Comparison of ENCODE assay signal across 30 cellular contexts in genomic region chr22:25104367-25104766, GRCh38.
"Had no signal": no experiment of that assay in that cellular context is flagged by ENCODE, and none has a peak within 500 bp of the region (broad histone marks: within the 10 kb centered on the region; RNA-seq: fewer than 3 reads in every experiment).

No MANE protein-coding gene starts in this region.

- H3K4me3 ChIP-seq: breast epithelium, cardiac muscle cell, colonic mucosa, esophagus muscularis mucosa, gastrocnemius medialis, heart right ventricle, hepatocyte had no signal

- H3K4me1 Mint-ChIP-seq: activated B cell treated with CpG ODN at 0.5 μM for 24 hours; activated T-helper 17 cell treated with anti-CD3 and anti-CD28 coated beads, Interleukin-2, amount 50 U/mL, for 72 hours; endodermal cell had no signal

- H3K9me3 ChIP-seq: breast epithelium, colonic mucosa, esophagus muscularis mucosa, gastrocnemius medialis had no signal

- H3K27me3 ChIP-seq: breast epithelium, cardiac muscle cell, colonic mucosa, esophagus muscularis mucosa, foreskin keratinocyte, gastrocnemius medialis, heart right ventricle, hepatocyte had no signal

- H3K4me3 Mint-ChIP-seq: activated B cell treated with CpG ODN at 0.5 μM for 24 hours; activated CD8-positive, alpha-beta T cell treated with anti-CD3 and anti-CD28 coated beads for 36 hours; activated naive CD8-positive, alpha-beta T cell; activated T-cell treated with anti-CD3 and anti-CD28 coated beads, Interleukin-2, amount 50 U/mL, for 4 hours; activated T-helper 17 cell treated with anti-CD3 and anti-CD28 coated beads, Interleukin-2, amount 50 U/mL, for 72 hours; brain; endodermal cell had no signal

- H3K27ac Mint-ChIP-seq: activated B cell treated with CpG ODN at 0.5 μM for 24 hours; activated CD8-positive, alpha-beta T cell treated with anti-CD3 and anti-CD28 coated beads for 36 hours; activated naive CD8-positive, alpha-beta T cell; activated T-helper 17 cell treated with anti-CD3 and anti-CD28 coated beads, Interleukin-2, amount 50 U/mL, for 72 hours; brain; endodermal cell had no signal

- H3K27ac ChIP-seq: breast epithelium, cardiac muscle cell, colonic mucosa, esophagus muscularis mucosa, foreskin keratinocyte, gastrocnemius medialis, heart right ventricle, hepatocyte, WERI-Rb-1 had no signal

- H3K27me3 Mint-ChIP-seq: activated CD8-positive, alpha-beta T cell treated with anti-CD3 and anti-CD28 coated beads for 36 hours; activated naive CD8-positive, alpha-beta T cell; activated T-helper 17 cell treated with anti-CD3 and anti-CD28 coated beads, Interleukin-2, amount 50 U/mL, for 72 hours had no signal

- DNase-seq: activated B cell treated with CpG ODN at 0.5 μM for 24 hours; activated CD4-positive, alpha-beta T cell treated with anti-CD3 and anti-CD28 coated beads for 48 hours; activated CD4-positive, alpha-beta T cell treated with anti-CD3 and anti-CD28 coated beads, Interleukin-2, amount 50 U/mL, for 1 hour; activated CD4-positive, alpha-beta T cell treated with anti-CD3 and anti-CD28 coated beads, Interleukin-2, amount 50 U/mL, for 48 hours; activated CD8-positive, alpha-beta memory T cell treated with anti-CD3 and anti-CD28 coated beads for 24 hours; activated CD8-positive, alpha-beta T cell treated with anti-CD3 and anti-CD28 coated beads for 36 hours; activated effector memory CD4-positive, alpha-beta T cell treated with Interleukin-2 at 50 U/mL for 16 hours; activated gamma-delta T cell treated with Interleukin-2 at 50 U/mL for 16 hours; activated naive CD4-positive, alpha-beta T cell treated with anti-CD3 and anti-CD28 coated beads, Interleukin-2, amount 50 U/mL, for 16 hours; activated naive CD4-positive, alpha-beta T cell treated with Interleukin-2 at 50 U/mL for 16 hours; activated T-cell treated with anti-CD3 and anti-CD28 coated beads, Interleukin-2, amount 50 U/mL, for 4 hours; amniotic stem cell; aorta; central memory CD4-positive, alpha-beta T cell; cerebellar nuclear complex; colonic mucosa; effector memory CD4-positive, alpha-beta T cell; endodermal cell; foreskin keratinocyte; gastrocnemius medialis; heart right ventricle; T1000; WERI-Rb-1 had no signal

- H3K36me3 ChIP-seq: breast epithelium, cardiac muscle cell, colonic mucosa, esophagus muscularis mucosa, heart right ventricle, WERI-Rb-1 had no signal

- H3K4me1 ChIP-seq: breast epithelium, colonic mucosa, esophagus muscularis mucosa, foreskin keratinocyte had no signal

- H3K9me3 Mint-ChIP-seq: activated B cell treated with CpG ODN at 0.5 μM for 24 hours; activated CD8-positive, alpha-beta T cell treated with anti-CD3 and anti-CD28 coated beads for 36 hours; activated T-cell treated with anti-CD3 and anti-CD28 coated beads, Interleukin-2, amount 50 U/mL, for 4 hours; activated T-helper 17 cell treated with anti-CD3 and anti-CD28 coated beads, Interleukin-2, amount 50 U/mL, for 72 hours; endodermal cell had no signal

- H3K36me3 Mint-ChIP-seq: activated naive CD8-positive, alpha-beta T cell; brain had no signal
